23 cellular contexts compared by ENCODE assay signal in the genomic region with DNA sequence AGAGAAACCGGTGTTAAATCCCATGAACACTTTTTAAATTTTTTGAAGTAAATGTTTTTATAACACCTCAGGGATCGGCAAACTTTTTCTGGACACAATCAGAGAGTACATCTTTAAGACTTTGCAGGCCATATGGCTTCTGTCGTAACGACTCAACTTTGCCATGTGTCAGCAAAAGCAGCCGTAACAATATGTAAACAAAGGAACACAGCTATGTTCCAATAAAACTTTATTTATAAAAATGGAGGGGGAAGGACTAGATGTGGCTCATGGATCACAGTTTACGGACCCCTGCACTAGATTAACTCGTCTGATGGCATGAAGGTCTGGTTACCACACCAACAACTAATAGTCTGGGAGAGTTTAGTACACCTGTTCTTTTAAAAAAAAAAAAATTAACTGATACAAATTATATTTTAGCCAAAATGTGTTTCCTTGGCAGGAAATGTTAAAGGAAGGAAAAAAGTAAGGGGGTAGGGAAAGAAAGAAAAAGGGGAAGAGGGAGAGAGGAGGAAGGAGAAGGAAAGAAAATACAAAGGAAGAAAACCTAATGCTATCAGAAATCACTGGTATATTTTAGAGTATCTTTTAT.
"Had no signal": no experiment of that assay in that cellular context is flagged by ENCODE, and none has a peak within 500 bp of the region (broad histone marks: within the 10 kb centered on the region; RNA-seq: fewer than 3 reads in every experiment).

No MANE protein-coding gene starts in this region.

- H3K36me3 ChIP-seq: brain microvascular endothelial cell, colonic mucosa, tibial nerve, uterus had no signal

- H3K4me3 Mint-ChIP-seq: activated CD4-positive, alpha-beta T cell treated with anti-CD3 and anti-CD28 coated beads, Interleukin-2, amount 10 ng/mL, durations not matched to agents 24 days and 14 days; activated CD8-positive, alpha-beta T cell treated with anti-CD3 and anti-CD28 coated beads for 36 hours; activated naive CD8-positive, alpha-beta T cell treated with anti-CD3 and anti-CD28 coated beads, Interleukin-2, amount 50 U/mL, for 24 hours; activated T-cell treated with anti-CD3 and anti-CD28 coated beads, Interleukin-2, amount 50 U/mL, for 24 hours; endodermal cell; neural crest cell had no signal

- H3K9me3 ChIP-seq: colonic mucosa, tibial nerve, uterus had no signal

- DNase-seq: activated CD4-positive, alpha-beta T cell treated with anti-CD3 and anti-CD28 coated beads, Interleukin-2, amount 10 ng/mL, durations not matched to agents 24 days and 14 days; activated CD8-positive, alpha-beta T cell treated with anti-CD3 and anti-CD28 coated beads for 36 hours; activated naive CD4-positive, alpha-beta T cell treated with Interleukin-2 at 50 U/mL for 16 hours; activated naive CD8-positive, alpha-beta T cell treated with anti-CD3 and anti-CD28 coated beads, Interleukin-2, amount 50 U/mL, for 24 hours; activated T-cell treated with anti-CD3 and anti-CD28 coated beads, Interleukin-2, amount 50 U/mL, for 24 hours; aorta; brain microvascular endothelial cell; central memory CD4-positive, alpha-beta T cell; colonic mucosa; endodermal cell; foreskin melanocyte; head of caudate nucleus; stimulated activated CD4-positive, alpha-beta T cell treated with anti-CD3 and anti-CD28 coated beads, Interleukin-2, amount 100 ng/mL, for 24 hours; stimulated activated naive CD4-positive, alpha-beta T cell treated with Interleukin-2 at 50 U/mL for 16 hours; T1000; uterus had no signal

- ATAC-seq: activated naive CD8-positive, alpha-beta T cell treated with anti-CD3 and anti-CD28 coated beads, Interleukin-2, amount 50 U/mL, for 24 hours; left lobe of liver had no signal

- H3K9me3 Mint-ChIP-seq: activated CD4-positive, alpha-beta T cell treated with anti-CD3 and anti-CD28 coated beads, Interleukin-2, amount 10 ng/mL, durations not matched to agents 24 days and 14 days; activated CD8-positive, alpha-beta T cell treated with anti-CD3 and anti-CD28 coated beads for 36 hours; activated naive CD8-positive, alpha-beta T cell treated with anti-CD3 and anti-CD28 coated beads, Interleukin-2, amount 50 U/mL, for 24 hours; activated T-cell treated with anti-CD3 and anti-CD28 coated beads, Interleukin-2, amount 50 U/mL, for 24 hours; activated T-helper 2 cell treated with anti-CD3 and anti-CD28 coated beads, Interferon-gamma antibody, Interleukin-2, Interleukin-4, amounts not matched to agents 10 μg/mL and 5 μg/mL and 100 μg/mL, durations not matched to agents 14 hours and 24 hours and 36 hours; endodermal cell; neural crest cell had no signal

- H3K27ac ChIP-seq: brain microvascular endothelial cell, colonic mucosa, epithelial cell of prostate, tibial nerve, uterus had no signal

- H3K4me3 ChIP-seq: colonic mucosa, lung, tibial nerve, uterus had no signal

- H3K4me1 Mint-ChIP-seq: neural crest cell had no signal

- H3K27ac Mint-ChIP-seq: activated CD4-positive, alpha-beta T cell treated with anti-CD3 and anti-CD28 coated beads, Interleukin-2, amount 10 ng/mL, durations not matched to agents 24 days and 14 days; activated CD8-positive, alpha-beta T cell treated with anti-CD3 and anti-CD28 coated beads for 36 hours; activated naive CD8-positive, alpha-beta T cell treated with anti-CD3 and anti-CD28 coated beads, Interleukin-2, amount 50 U/mL, for 24 hours; activated T-helper 2 cell treated with anti-CD3 and anti-CD28 coated beads, Interferon-gamma antibody, Interleukin-2, Interleukin-4, amounts not matched to agents 10 μg/mL and 5 μg/mL and 100 μg/mL, durations not matched to agents 14 hours and 24 hours and 36 hours; endodermal cell; progenitor cell of endocrine pancreas had no signal

- H3K27me3 Mint-ChIP-seq: activated CD4-positive, alpha-beta T cell treated with anti-CD3 and anti-CD28 coated beads, Interleukin-2, amount 10 ng/mL, durations not matched to agents 24 days and 14 days; activated CD8-positive, alpha-beta T cell treated with anti-CD3 and anti-CD28 coated beads for 36 hours; activated naive CD8-positive, alpha-beta T cell treated with anti-CD3 and anti-CD28 coated beads, Interleukin-2, amount 50 U/mL, for 24 hours; activated T-cell treated with anti-CD3 and anti-CD28 coated beads, Interleukin-2, amount 50 U/mL, for 24 hours; progenitor cell of endocrine pancreas had no signal

- H3K27me3 ChIP-seq: brain microvascular endothelial cell, colonic mucosa, tibial nerve, uterus had no signal
